Comparison of ENCODE assay signal across 31 cellular contexts in genomic region chr3:27415202-27415601, GRCh38. TPM values are rescaled to one million over a fixed set of nuclear protein-coding genes. Genes with fewer than 3 reads are reported as not detected.
"Had no signal": no experiment of that assay in that cellular context is flagged by ENCODE, and none has a peak within 500 bp of the region (broad histone marks: within the 10 kb centered on the region; RNA-seq: fewer than 3 reads in every experiment).

No MANE protein-coding gene starts in this region.

- DNase-seq: naive thymus-derived CD8-positive, alpha-beta T cell; occipital lobe; ovary; posterior cingulate gyrus; psoas muscle; right cardiac atrium; right lobe of liver; spleen; stimulated activated CD4-positive, alpha-beta T cell treated with anti-CD3 and anti-CD28 coated beads, Interleukin-12 subunit alpha, Interleukin-12 subunit beta, amount 100 ng/mL, for 4 hours; stimulated activated CD4-positive, alpha-beta T cell treated with anti-CD3 and anti-CD28 coated beads, Interleukin-1b, Interleukin-23, amount 100 ng/mL, for 48 hours; stimulated activated CD4-positive, alpha-beta T cell treated with anti-CD3 and anti-CD28 coated beads, Interleukin-4, amount 100 ng/mL, for 1 hour; stimulated activated CD4-positive, alpha-beta T cell treated with anti-CD3 and anti-CD28 coated beads, Interleukin-4, amount 100 ng/mL, for 4 hours; stimulated activated CD8-positive, alpha-beta memory T cell treated with anti-CD3 and anti-CD28 coated beads, Interleukin-4, amount 100 ng/mL, for 48 hours; stimulated activated naive CD4-positive, alpha-beta T cell; stimulated activated naive CD8-positive, alpha-beta T cell treated with anti-CD3 and anti-CD28 coated beads, Interleukin-15, amount 100 ng/mL, for 72 hours; stimulated activated naive CD8-positive, alpha-beta T cell treated with anti-CD3 and anti-CD28 coated beads, Interleukin-15, Interleukin-2, amounts not matched to agents 100 U/mL and 50 U/mL, for 24 hours; substantia nigra; testis; tibial artery; transverse colon; upper lobe of right lung; uterus had no signal

- ATAC-seq: naive thymus-derived CD8-positive, alpha-beta T cell; natural killer cell treated with Interleukin-12 subunit alpha and Interleukin-12 subunit beta and Interleukin-15 and Interleukin-18, amount 100 ng/mL, for 72 hours; psoas muscle; right cardiac atrium; right lobe of liver; stimulated activated memory B cell treated with anti-CD40 and anti-IgM and Interleukin-4, amounts not matched to agents 10 μg/mL and 1 μg/mL and 100 μg/mL, for 72 hours; stimulated activated naive CD8-positive, alpha-beta T cell treated with anti-CD3 and anti-CD28 coated beads, Interleukin-15, amount 100 ng/mL, for 72 hours; stimulated activated naive CD8-positive, alpha-beta T cell treated with anti-CD3 and anti-CD28 coated beads, Interleukin-15, Interleukin-2, amounts not matched to agents 100 U/mL and 50 U/mL, for 24 hours; upper lobe of right lung had no signal

- H3K9ac ChIP-seq: neural progenitor cell, parathyroid adenoma had no signal

- H2AFZ ChIP-seq: neural progenitor cell, parathyroid adenoma had no signal

- H3K4me3 ChIP-seq: neural progenitor cell, ovary, psoas muscle, right lobe of liver, skin epidermis, smooth muscle cell, spleen, suprapubic skin, testis, tibial artery, transverse colon, upper lobe of right lung, uterus had no signal

- H3K4me2 ChIP-seq: neural progenitor cell, smooth muscle cell had no signal

- H3K9me3 Mint-ChIP-seq: naive thymus-derived CD8-positive, alpha-beta T cell; natural killer cell treated with Interleukin-12 subunit alpha and Interleukin-12 subunit beta and Interleukin-15 and Interleukin-18, amount 100 ng/mL, for 72 hours; neural progenitor cell; stimulated activated memory B cell treated with anti-CD40 and anti-IgM and Interleukin-4, amounts not matched to agents 10 μg/mL and 1 μg/mL and 100 μg/mL, for 72 hours; stimulated activated naive CD8-positive, alpha-beta T cell treated with anti-CD3 and anti-CD28 coated beads, Interleukin-15, amount 100 ng/mL, for 72 hours; type B pancreatic cell had no signal

- H3K27me3 ChIP-seq: neural progenitor cell, ovary, right lobe of liver, spleen, suprapubic skin, testis, tibial artery, transverse colon, upper lobe of right lung, uterus had no signal

- H3K27ac ChIP-seq: neural progenitor cell, ovary, parathyroid adenoma, psoas muscle, right lobe of liver, skin epidermis, spleen, suprapubic skin, testis, tibial artery, transverse colon, upper lobe of right lung, uterus had no signal

- H3K36me3 ChIP-seq: ovary, right lobe of liver, uterus had no signal

- H3K4me3 Mint-ChIP-seq: naive thymus-derived CD8-positive, alpha-beta T cell; natural killer cell treated with Interleukin-12 subunit alpha and Interleukin-12 subunit beta and Interleukin-15 and Interleukin-18, amount 100 ng/mL, for 72 hours; neural progenitor cell; stimulated activated memory B cell treated with anti-CD40 and anti-IgM and Interleukin-4, amounts not matched to agents 10 μg/mL and 1 μg/mL and 100 μg/mL, for 72 hours; stimulated activated naive CD8-positive, alpha-beta T cell treated with anti-CD3 and anti-CD28 coated beads, Interleukin-15, amount 100 ng/mL, for 72 hours; type B pancreatic cell had no signal

- H3K79me2 ChIP-seq: parathyroid adenoma had no signal

- H3K27me3 Mint-ChIP-seq: naive thymus-derived CD8-positive, alpha-beta T cell; natural killer cell treated with Interleukin-12 subunit alpha and Interleukin-12 subunit beta and Interleukin-15 and Interleukin-18, amount 100 ng/mL, for 72 hours; progenitor cell of endocrine pancreas; stimulated activated memory B cell treated with anti-CD40 and anti-IgM and Interleukin-4, amounts not matched to agents 10 μg/mL and 1 μg/mL and 100 μg/mL, for 72 hours; stimulated activated naive CD8-positive, alpha-beta T cell treated with anti-CD3 and anti-CD28 coated beads, Interleukin-15, amount 100 ng/mL, for 72 hours; type B pancreatic cell had no signal

- H3K4me1 Mint-ChIP-seq: neural progenitor cell; stimulated activated memory B cell treated with anti-CD40 and anti-IgM and Interleukin-4, amounts not matched to agents 10 μg/mL and 1 μg/mL and 100 μg/mL, for 72 hours; stimulated activated naive CD8-positive, alpha-beta T cell treated with anti-CD3 and anti-CD28 coated beads, Interleukin-15, amount 100 ng/mL, for 72 hours had no signal

- H3K27ac Mint-ChIP-seq: natural killer cell treated with Interleukin-12 subunit alpha and Interleukin-12 subunit beta and Interleukin-15 and Interleukin-18, amount 100 ng/mL, for 72 hours; neural progenitor cell; stimulated activated memory B cell treated with anti-CD40 and anti-IgM and Interleukin-4, amounts not matched to agents 10 μg/mL and 1 μg/mL and 100 μg/mL, for 72 hours; stimulated activated naive CD8-positive, alpha-beta T cell treated with anti-CD3 and anti-CD28 coated beads, Interleukin-15, amount 100 ng/mL, for 72 hours; type B pancreatic cell had no signal

- H3K4me1 ChIP-seq: neural progenitor cell, parathyroid adenoma, psoas muscle, right lobe of liver, spleen, suprapubic skin, testis, tibial artery, transverse colon, upper lobe of right lung, uterus had no signal

- H3K9me3 ChIP-seq: ovary, psoas muscle, right lobe of liver, spleen, suprapubic skin, testis, tibial artery, transverse colon, upper lobe of right lung, uterus had no signal

RNA-seq across cellular contexts. Expression of gene NEK10, which starts 46.0 kb away (rescaled TPM):
- polyA plus RNA-seq: naive thymus-derived CD8-positive, alpha-beta T cell; smooth muscle cell had no signal
